Comparison of ENCODE assay signal across 8 cellular contexts in genomic region chr17:2929881-2930533, GRCh38.
A peak's percentile ranks its signal among the peaks of the same experiment; 100 is the strongest.
DNase-seq lines count a peak whose midpoint lies in the region; ATAC-seq and TF ChIP-seq lines count a peak whose summit lies in the region.

No MANE protein-coding gene starts in this region.

- peak; percentile 46 to 68 (median 53) for TF ChIP-seq CTCF in adrenal gland (IDR thresholded peaks at IDR 0.05)
- TF ChIP-seq CTCF in tibial nerve (IDR thresholded peaks at IDR 0.05): peak in 3 of 5 experiments; percentile 17 to 47 (median 21)

- H3K27me3 ChIP-seq in NT2/D1 (ENCODE audit: insufficient read depth, insufficient read length) (no peaks in the 10 kb centered on the region), adrenal gland (no peaks in the 10 kb centered on the region), tibial nerve (no peaks in the 10 kb centered on the region)

- intact Hi-C loops in adrenal gland (cut with DNase I): no loop called here

- no peak overlapping the region for H3K4me3 ChIP-seq in NT2/D1 (ENCODE audit: insufficient read length, low read depth)
- H3K4me3 ChIP-seq in adrenal gland: no peak overlapping the region
- no peak overlapping the region for H3K4me3 ChIP-seq in tibial nerve

- ATAC-seq in GM18519 (IDR thresholded peaks at IDR 0.05; ENCODE audit: low FRiP score, unreplicated experiment): no peak

- DNase-seq in NCI-H524 (lab: John Stamatoyannopoulos, UW) (peak; percentile 26 to 71), NCI-H524 treated with DMSO at 0.1 percent for 48 hours (lab: John Stamatoyannopoulos, UW) (no peak), NT2/D1 (ENCODE audit: low read depth, low spot score) (peak; percentile 30), adrenal gland (peak in 6 of 7 donors; percentile 25 to 69 (median 40)), kidney tubule cell (ENCODE audit: low spot score) (peak; percentile 54), tibial nerve (ENCODE audit: low spot score in 2 of 2) (no peak), pons (ENCODE audit: low spot score) (no peak)

- H3K9me3 ChIP-seq in NT2/D1 (ENCODE audit: insufficient read depth, low read length) (no peaks in the 10 kb centered on the region), adrenal gland (replicated peaks in 1 of 3) (no peaks in the 10 kb centered on the region), tibial nerve (peaks cover 0 to 5% (median 0%) of the 10 kb centered on the region in 4 donors)

- H3K4me1 ChIP-seq in NT2/D1 (ENCODE audit: insufficient read depth, insufficient read length): peaks cover 8% of the 10 kb centered on the region
- H3K4me1 ChIP-seq in adrenal gland (replicated peaks in 1 of 2): no peaks in the 10 kb centered on the region
- no peaks in the 10 kb centered on the region for H3K4me1 ChIP-seq in tibial nerve

- H3K36me3 ChIP-seq in NT2/D1 (ENCODE audit: insufficient read depth, insufficient read length, low read length): peaks cover 22% of the 10 kb centered on the region
- H3K36me3 ChIP-seq in adrenal gland (replicated peaks in 1 of 2): no peaks in the 10 kb centered on the region
- no peaks in the 10 kb centered on the region for H3K36me3 ChIP-seq in tibial nerve

- H3K27ac ChIP-seq in adrenal gland: no peak overlapping the region
- no peak overlapping the region for H3K27ac ChIP-seq in tibial nerve

- peak overlapping the region; percentile 36 for H3K9ac ChIP-seq in NT2/D1 (ENCODE audit: insufficient read length, low read depth)

- TF ChIP-seq POLR2A in adrenal gland (IDR thresholded peaks at IDR 0.05) (no peak), tibial nerve (IDR thresholded peaks at IDR 0.05) (no peak)

- 20 to 60% (median 44%) methylated on average over 2 to 15 of the region's 15 CpGs for WGBS in adrenal gland, 4 donors
- 48 to 60% methylated on average over 8 to 13 of the region's 15 CpGs for WGBS in tibial nerve, 2 donors

- no peak for TF ChIP-seq EP300 in tibial nerve (IDR thresholded peaks at IDR 0.05)

Comparison
In these comparisons a context has a peak if more than half of its experiments do, and no peak if none do; other contexts are left out.
1. DNase-seq: peak in NCI-H524 (2 of 2), NT2/D1 (single experiment), adrenal gland (6 of 7) and kidney tubule cell (single experiment); none in NCI-H524 treated with DMSO at 0.1 percent for 48 hours (single experiment), tibial nerve (0 of 2) and pons (single experiment).